Comparison of ENCODE assay signal across 13 cellular contexts in the genomic region with DNA sequence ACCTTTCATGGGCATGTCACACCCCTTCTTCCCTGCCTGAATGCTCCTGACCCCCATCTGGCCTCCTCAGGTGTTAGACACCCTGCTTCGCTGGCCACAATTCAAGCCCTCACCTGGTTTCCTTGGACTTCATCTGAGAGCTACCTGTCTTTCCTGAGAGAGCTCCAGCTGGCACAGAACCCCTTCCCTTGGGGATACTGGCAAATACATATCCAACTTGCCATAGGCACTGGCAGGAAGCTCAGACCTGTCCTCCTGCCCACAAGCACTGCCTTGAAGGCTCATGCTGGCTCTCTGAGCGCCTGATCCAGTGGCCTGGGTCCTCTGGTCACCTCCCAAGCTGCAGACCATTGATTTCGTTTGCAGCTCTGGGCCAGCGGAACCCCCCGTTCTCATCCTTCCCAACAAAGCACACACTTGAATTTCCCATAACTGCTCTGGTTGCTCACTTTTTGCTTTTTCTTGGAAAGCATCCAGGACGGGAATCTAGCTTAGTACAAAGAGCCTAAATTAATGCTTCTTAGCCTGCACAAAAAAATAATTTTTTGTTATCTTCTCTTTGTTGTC.
A peak's percentile ranks its signal among the peaks of the same experiment; 100 is the strongest.
DNase-seq lines count a peak whose midpoint lies in the region; ATAC-seq, FAIRE-seq and TF ChIP-seq lines count a peak whose summit lies in the region.
"Had no signal": no experiment of that assay in that cellular context is flagged by ENCODE, and none has a peak within 500 bp of the region (broad histone marks: within the 10 kb centered on the region; RNA-seq: fewer than 3 reads in every experiment).

No MANE protein-coding gene starts in this region.

- TF ChIP-seq RAD21 in K562 (CRISPR knock-in tag; conservative IDR thresholded peaks at IDR 0.05 in 1 of 2, IDR thresholded peaks at IDR 0.05 in 1 of 2), result no peak

- peak overlapping the region; percentile 9; the same call in 1 of the 2 replicates for H2AFZ ChIP-seq in K562 (ENCODE audit: low read depth, low read length)
- no peak overlapping the region for H2AFZ ChIP-seq in GM23338

- FAIRE-seq in K562 (lab: Jason Lieb, UNC), result no peak

- TF ChIP-seq CTCF in K562 (IDR thresholded peaks at IDR 0.05 in 2 of 3, conservative IDR thresholded peaks at IDR 0.05 in 1 of 3; ENCODE audit: insufficient read depth in 2 of 3, low read depth in 1 of 3, low read length in 3 of 3) (no peak), testis (IDR thresholded peaks at IDR 0.05) (no peak), GM23338 (conservative IDR thresholded peaks at IDR 0.05; ENCODE audit: low read depth in 2 of 2) (no peak)

- no peak overlapping the region for H3K4me3 Mint-ChIP-seq in activated T-cell treated with anti-CD3 and anti-CD28 coated beads, Interleukin-2, amount 50 U/mL, for 72 hours
- no peak overlapping the region for H3K4me3 Mint-ChIP-seq in GM23338
- H3K4me3 Mint-ChIP-seq: natural killer cell treated with Interleukin-12 subunit alpha and Interleukin-12 subunit beta and Interleukin-15 and Interleukin-18, amount 100 ng/mL, for 72 hours had no signal

- H4K20me1 ChIP-seq in K562 (replicated peaks; ENCODE audit: control insufficient read depth, insufficient read depth, low read length) (no peaks in the 10 kb centered on the region), GM23338 (replicated peaks; ENCODE audit: insufficient read depth) (no peaks in the 10 kb centered on the region)

- H3K4me2 ChIP-seq in K562 (ENCODE audit: insufficient read depth, low read length) (peak overlapping the region; percentile 44), GM23338 (no peak overlapping the region)

- no peaks in the 10 kb centered on the region for H3K9me3 Mint-ChIP-seq in activated T-cell treated with anti-CD3 and anti-CD28 coated beads, Interleukin-2, amount 50 U/mL, for 72 hours
- no peaks in the 10 kb centered on the region for H3K9me3 Mint-ChIP-seq in GM23338
- H3K9me3 Mint-ChIP-seq: natural killer cell treated with Interleukin-12 subunit alpha and Interleukin-12 subunit beta and Interleukin-15 and Interleukin-18, amount 100 ng/mL, for 72 hours had no signal

- peak overlapping the region; percentile 27 to 86; a peak in 3 of 4 replicates for H3K9ac ChIP-seq in K562 (ENCODE audit: insufficient read depth in 1 of 2, low read depth in 2 of 2, low read length in 2 of 2)

- H3F3A ChIP-seq in GM23338 (replicated peaks; ENCODE audit: low read depth), result 0 out of 2 replicates have a peak, but pooled peaks cover 6% of the 10 kb centered on the region

- H3K4me1 ChIP-seq in K562 (replicated peaks in 1 of 2; ENCODE audit: control insufficient read depth in 2 of 2, insufficient read depth in 2 of 2, low read length in 2 of 2), result peaks cover 27 to 53% of the 10 kb centered on the region in 2 experiments
- H3K4me1 ChIP-seq in testis, result peaks cover 43% of the 10 kb centered on the region
- H3K4me1 ChIP-seq in GM23338 (ENCODE audit: insufficient read depth), result peaks cover 35% of the 10 kb centered on the region

- peak overlapping the region; percentile 52 for H3K27ac Mint-ChIP-seq in activated T-cell treated with anti-CD3 and anti-CD28 coated beads, Interleukin-2, amount 50 U/mL, for 72 hours
- H3K27ac Mint-ChIP-seq in GM23338, result no peak overlapping the region

- no peak for DNase-seq in activated T-cell treated with anti-CD3 and anti-CD28 coated beads, Interleukin-2, amount 50 U/mL, for 72 hours
- no peak for DNase-seq in activated T-cell treated with anti-CD3 and anti-CD28 coated beads, Interleukin-2, amount 50 U/mL, for 48 hours
- DNase-seq in K562 (ENCODE audit: extremely low read depth in 1 of 4, low spot score in 3 of 4) (peak in 2 of 4 experiments; percentile 36 to 61), mucosa of gallbladder (ENCODE audit: low spot score) (peak; percentile 49), testis (no peak), NK-92 (lab: John Stamatoyannopoulos, UW; ENCODE audit: unreplicated experiment) (no peak), ureter (ENCODE audit: low spot score) (no peak), GM23338 (ENCODE audit: low spot score) (no peak)
- DNase-seq: brain microvascular endothelial cell, NCI-H446 treated with DMSO at 0.1 percent for 48 hours, T-helper 2 cell had no signal

- POLR2A ChIA-PET in K562 (lab: Yijun Ruan, JAX), result interaction anchor here (0.7 to 2.4 kb wide), 5 partner anchors 9 to 131 kb away, joined by 3 to 11 read pairs (median 3); no protein-coding TSS in a partner anchor

- H3K4me3 ChIP-seq in K562 (no peak overlapping the region), testis (no peak overlapping the region), GM23338 (no peak overlapping the region)

- peaks cover 24% of the 10 kb centered on the region for H3K27me3 Mint-ChIP-seq in activated T-cell treated with anti-CD3 and anti-CD28 coated beads, Interleukin-2, amount 50 U/mL, for 72 hours (ENCODE audit: low read depth)
- peaks cover 15% of the 10 kb centered on the region for H3K27me3 Mint-ChIP-seq in GM23338 (ENCODE audit: insufficient read depth, low read depth, poor library complexity)

- CTCF ChIA-PET in K562 (lab: Yijun Ruan, JAX; ENCODE audit: low intra/inter-chr PET ratio), result interaction anchor here (0.6 kb wide), 1 partner anchor 172 kb away, joined by 4 read pairs; no protein-coding TSS in a partner anchor

- H3K9me1 ChIP-seq in K562 (ENCODE audit: control insufficient read depth, insufficient read depth, low read length), result no peaks in the 10 kb centered on the region

- 0 out of 2 replicates have a peak, but pooled peaks cover 5% of the 10 kb centered on the region for H3K9me2 ChIP-seq in GM23338 (ENCODE audit: insufficient read depth)

- no peaks in the 10 kb centered on the region for H3K36me3 ChIP-seq in K562 (ENCODE audit: control insufficient read depth, insufficient read depth, low read length)
- H3K36me3 ChIP-seq in testis (ENCODE audit: low read depth, missing control alignments), result no peaks in the 10 kb centered on the region
- no peaks in the 10 kb centered on the region for H3K36me3 ChIP-seq in GM23338 (ENCODE audit: insufficient read depth)
- H3K36me3 ChIP-seq: brain microvascular endothelial cell had no signal

- peak overlapping the region; percentile 77 for H3K27ac ChIP-seq in K562 (ENCODE audit: extremely low read depth, low read depth, low read length)
- H3K27ac ChIP-seq in testis, result peak overlapping the region; percentile 22 to 70
- no peak overlapping the region for H3K27ac ChIP-seq in GM23338 (ENCODE audit: low read depth)

- peaks cover 40% of the 10 kb centered on the region for H3K4me1 Mint-ChIP-seq in activated T-cell treated with anti-CD3 and anti-CD28 coated beads, Interleukin-2, amount 50 U/mL, for 72 hours (ENCODE audit: low read depth)
- peaks cover 38% of the 10 kb centered on the region for H3K4me1 Mint-ChIP-seq in GM23338

- H3K9me3 ChIP-seq in K562 (replicated peaks; ENCODE audit: control insufficient read depth, insufficient read depth, low read depth, low read length) (no peaks in the 10 kb centered on the region), testis (no peaks in the 10 kb centered on the region)

- no peak for ATAC-seq in activated T-cell treated with anti-CD3 and anti-CD28 coated beads, Interleukin-2, amount 50 U/mL, for 72 hours (replicated peaks in 1 of 2)
- peak; percentile 40 for ATAC-seq in K562
- no peak for ATAC-seq in GM23338
- ATAC-seq: natural killer cell treated with Interleukin-12 subunit alpha and Interleukin-12 subunit beta and Interleukin-15 and Interleukin-18, amount 100 ng/mL, for 72 hours; Panc1 had no signal

- TF ChIP-seq EP300 in K562 (IDR thresholded peaks at IDR 0.05; ENCODE audit: low read length), result no peak

- in situ Hi-C loops in K562 (cut with MboI), result no loop called here

- intact Hi-C loops in K562 (cut with micrococcal nuclease), result loop anchor here (5.0 to 10.0 kb wide), 2 partner anchors 86 to 277 kb away; no protein-coding TSS in a partner anchor
- intact Hi-C loops in testis (cut with DNase I; ENCODE audit: low total_unique reads), result no loop called here

- H3K79me2 ChIP-seq in K562 (ENCODE audit: control insufficient read depth, insufficient read depth, low read length) (no peaks in the 10 kb centered on the region), GM23338 (replicated peaks; ENCODE audit: insufficient read depth) (no peaks in the 10 kb centered on the region)

- WGBS in K562 (ENCODE audit: insufficient coverage, low coverage, missing lambda C conversion rate), result 22% methylated on average over 6 of the region's 6 CpGs
- 55 to 61% methylated on average over 6 of the region's 6 CpGs for WGBS in testis, 2 donors

- H3K27me3 ChIP-seq in K562 (ENCODE audit: control insufficient read depth in 2 of 2, insufficient read depth in 2 of 2, low read length in 2 of 2) (no peaks in the 10 kb centered on the region), testis (no peaks in the 10 kb centered on the region), GM23338 (ENCODE audit: insufficient read depth) (no peaks in the 10 kb centered on the region)
- H3K27me3 ChIP-seq: brain microvascular endothelial cell had no signal

- BruUV-seq in K562 (replicated peaks; lab: Mats Ljungman, UMichigan), result no TSS peak

- no peaks in the 10 kb centered on the region for H3K36me3 Mint-ChIP-seq in activated T-cell treated with anti-CD3 and anti-CD28 coated beads, Interleukin-2, amount 50 U/mL, for 72 hours (ENCODE audit: insufficient read depth in 2 of 2)
- no peaks in the 10 kb centered on the region; the same call in 2 of the 3 replicates for H3K36me3 Mint-ChIP-seq in GM23338 (ENCODE audit: low read depth)
- H3K36me3 Mint-ChIP-seq: natural killer cell treated with Interleukin-12 subunit alpha and Interleukin-12 subunit beta and Interleukin-15 and Interleukin-18, amount 100 ng/mL, for 72 hours had no signal

- TF ChIP-seq POLR2A in K562 (conservative IDR thresholded peaks at IDR 0.05) (no peak), testis (IDR thresholded peaks at IDR 0.05) (no peak)

TF ChIP-seq in K562, 482 proteins besides CTCF, POLR2A, EP300 and RAD21 (continues in another document):
- TF ChIP-seq ZFPM2 (CRISPR knock-in tag; IDR thresholded peaks at IDR 0.05) (no peak), ZNF445 (CRISPR knock-in tag; IDR thresholded peaks at IDR 0.05; ENCODE audit: low read depth) (no peak), ZNF717 (CRISPR knock-in tag; IDR thresholded peaks at IDR 0.05) (no peak), BRCA1 (IDR thresholded peaks at IDR 0.05) (no peak), BRCA1 (CRISPR knock-in tag; IDR thresholded peaks at IDR 0.05) (no peak), ZBTB17 (CRISPR knock-in tag; IDR thresholded peaks at IDR 0.05) (0 out of 2 replicates have a peak, but pooled peaks have one; percentile 27)

TF ChIP-seq in GM23338, 12 proteins besides CTCF, POLR2A, EP300 and RAD21 (continues in another document):
- TF ChIP-seq POLR2AphosphoS5 (IDR thresholded peaks at IDR 0.05; ENCODE audit: low read depth) (no peak), CREB1 (CRISPR knock-in tag; IDR thresholded peaks at IDR 0.05; ENCODE audit: low read depth) (no peak), ZNF331 (CRISPR knock-in tag; IDR thresholded peaks at IDR 0.05; ENCODE audit: low read depth) (no peak), ZNF114 (CRISPR knock-in tag; IDR thresholded peaks at IDR 0.05) (no peak)
